Comparison of ENCODE assay signal across 11 cellular contexts in the genomic region with DNA sequence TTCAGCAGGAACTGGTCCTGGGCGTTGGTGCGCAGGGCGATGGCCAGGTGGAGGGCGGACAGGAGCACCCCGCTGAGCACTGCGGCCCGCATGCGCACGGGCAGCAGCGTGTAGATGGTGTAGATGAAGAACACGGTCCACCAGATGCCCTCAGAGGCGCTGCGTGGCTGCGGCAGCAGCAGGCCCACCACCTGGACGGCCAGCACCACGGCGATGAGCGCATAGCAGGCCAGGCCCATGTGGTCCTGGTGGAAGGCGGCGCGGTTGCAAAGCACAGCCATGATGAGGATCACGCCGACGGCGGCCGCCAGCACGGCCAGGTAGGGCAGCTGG. TPM values are rescaled to one million over a fixed set of nuclear protein-coding genes. Genes with fewer than 3 reads are reported as not detected.
A peak's percentile ranks its signal among the peaks of the same experiment; 100 is the strongest.
DNase-seq lines count a peak whose midpoint lies in the region; ATAC-seq and TF ChIP-seq lines count a peak whose summit lies in the region.
"Had no signal": no experiment of that assay in that cellular context is flagged by ENCODE, and none has a peak within 500 bp of the region (broad histone marks: within the 10 kb centered on the region; RNA-seq: fewer than 3 reads in every experiment).

No MANE protein-coding gene starts in this region.

- no peaks in the 10 kb centered on the region for H4K20me1 ChIP-seq in GM23248 (ENCODE audit: insufficient read depth)

- H3K18ac ChIP-seq in mesenchymal stem cell (ENCODE audit: low read depth in 1 of 2, low read length in 2 of 2): no peak overlapping the region

- H3K4me3 Mint-ChIP-seq in brain: peak overlapping the region; percentile 78 to 92 (median 82)
- peak overlapping the region; percentile 51 for H3K4me3 Mint-ChIP-seq in stimulated activated effector memory CD8-positive, alpha-beta T cell treated with anti-CD3 and anti-CD28 coated beads, Interleukin-12 subunit alpha, Interleukin-12 subunit beta, amount 100 ng/mL, for 72 hours

- H3K27me3 Mint-ChIP-seq in brain: peaks cover 12% of the 10 kb centered on the region

- no peak overlapping the region for H3K9ac ChIP-seq in mesenchymal stem cell (ENCODE audit: low read length)
- no peak overlapping the region for H3K9ac ChIP-seq in GM23248
- H3K9ac ChIP-seq: BLaER1 treated with 17β-estradiol and CSF1 and Interleukin-3, amounts not matched to agents 10 nM and 100 nM had no signal

- H3K9me3 ChIP-seq in mesenchymal stem cell (ENCODE audit: control insufficient read depth, low read length) (no peaks in the 10 kb centered on the region), GM23248 (ENCODE audit: low read depth) (no peaks in the 10 kb centered on the region)

- peaks cover 74 to 82% of the 10 kb centered on the region in 2 experiments for H3K27me3 ChIP-seq in mesenchymal stem cell (ENCODE audit: control insufficient read depth in 1 of 2, insufficient read depth in 1 of 2, low read length in 2 of 2)
- peaks cover 60% of the 10 kb centered on the region for H3K27me3 ChIP-seq in GM23248 (replicated peaks; ENCODE audit: insufficient read depth)
- H3K27me3 ChIP-seq in H7 (ENCODE audit: control insufficient read depth, insufficient read depth, low read length): peaks cover 52% of the 10 kb centered on the region

- H2AK5ac ChIP-seq in mesenchymal stem cell (ENCODE audit: low read length, severe bottlenecking): no peak overlapping the region

- no peaks in the 10 kb centered on the region for H3K79me2 ChIP-seq in GM23248 (ENCODE audit: insufficient read depth)

- H3K36me3 ChIP-seq in mesenchymal stem cell (ENCODE audit: control insufficient read depth in 1 of 2, insufficient read depth in 2 of 2, low read depth in 1 of 2, low read length in 2 of 2) (no peaks in the 10 kb centered on the region), GM23248 (ENCODE audit: low read depth) (no peaks in the 10 kb centered on the region), H7 (replicated peaks; ENCODE audit: control insufficient read depth, insufficient read depth, low read length) (no peaks in the 10 kb centered on the region)
- H3K36me3 ChIP-seq: BLaER1 treated with 17β-estradiol and CSF1 and Interleukin-3, amounts not matched to agents 10 nM and 100 nM had no signal

- peak overlapping the region; percentile 2 for H4K91ac ChIP-seq in mesenchymal stem cell (ENCODE audit: low read length)

- peaks cover 3% of the 10 kb centered on the region for H3K36me3 Mint-ChIP-seq in brain
- no peaks in the 10 kb centered on the region for H3K36me3 Mint-ChIP-seq in stimulated activated effector memory CD8-positive, alpha-beta T cell treated with anti-CD3 and anti-CD28 coated beads, Interleukin-12 subunit alpha, Interleukin-12 subunit beta, amount 100 ng/mL, for 72 hours

- H3K9me3 Mint-ChIP-seq in brain: peaks cover 0 to 3% (median 0%) of the 10 kb centered on the region in 5 experiments
- no peaks in the 10 kb centered on the region for H3K9me3 Mint-ChIP-seq in stimulated activated effector memory CD8-positive, alpha-beta T cell treated with anti-CD3 and anti-CD28 coated beads, Interleukin-12 subunit alpha, Interleukin-12 subunit beta, amount 100 ng/mL, for 72 hours

- WGBS in mesenchymal stem cell: 98% methylated on average over 27 of the region's 27 CpGs
- WGBS in GM23248 (ENCODE audit: low coverage in 1 of 2, low lambda C conversion rate in 2 of 2, missing lambda C conversion rate in 2 of 2), 2 experiments: 94 to 98% methylated on average over 21 to 27 of the region's 27 CpGs

- in situ Hi-C loops in GM23248 (cut with MboI): no loop called here

- H3F3A ChIP-seq in GM23248 (ENCODE audit: insufficient read depth): no peaks in the 10 kb centered on the region

- no peak overlapping the region for H3K4ac ChIP-seq in mesenchymal stem cell (ENCODE audit: low read depth in 1 of 2, low read length in 2 of 2)

- H3K27ac ChIP-seq in mesenchymal stem cell (ENCODE audit: low read length, poor library complexity, severe bottlenecking) (no peak overlapping the region), GM23248 (no peak overlapping the region)
- H3K27ac ChIP-seq: BLaER1 treated with 17β-estradiol and CSF1 and Interleukin-3, amounts not matched to agents 10 nM and 100 nM; PC-9 had no signal

- no peak overlapping the region for H2BK5ac ChIP-seq in mesenchymal stem cell (ENCODE audit: low read depth, low read length, poor library complexity, severe bottlenecking)

- no peak overlapping the region for H2BK12ac ChIP-seq in mesenchymal stem cell (ENCODE audit: low read length in 2 of 2)

- peak overlapping the region in 1 of 5 experiments; percentile 75 for H3K27ac Mint-ChIP-seq in brain
- H3K27ac Mint-ChIP-seq in stimulated activated effector memory CD8-positive, alpha-beta T cell treated with anti-CD3 and anti-CD28 coated beads, Interleukin-12 subunit alpha, Interleukin-12 subunit beta, amount 100 ng/mL, for 72 hours: no peak overlapping the region

- no peak for TF ChIP-seq CTCF in brain (conservative IDR thresholded peaks at IDR 0.05)

- ATAC-seq in stimulated activated effector memory CD8-positive, alpha-beta T cell treated with anti-CD3 and anti-CD28 coated beads, Interleukin-12 subunit alpha, Interleukin-12 subunit beta, amount 100 ng/mL, for 72 hours: no peak
- no peak for ATAC-seq in GM21825 (IDR thresholded peaks at IDR 0.05; ENCODE audit: unreplicated experiment)

- no peak overlapping the region for H3K4me3 ChIP-seq in mesenchymal stem cell (ENCODE audit: insufficient read depth in 1 of 2, low read depth in 1 of 2, low read length in 2 of 2)
- no peak overlapping the region for H3K4me3 ChIP-seq in GM23248
- no peak overlapping the region for H3K4me3 ChIP-seq in H7 (ENCODE audit: insufficient read depth, low read depth, low read length)
- H3K4me3 ChIP-seq: PC-9 had no signal

- no peak overlapping the region for H2BK120ac ChIP-seq in mesenchymal stem cell (ENCODE audit: low read depth, low read length)

- no peak overlapping the region for H2AFZ ChIP-seq in mesenchymal stem cell (ENCODE audit: low read depth, low read length)
- H2AFZ ChIP-seq in GM23248: no peak overlapping the region
- H2AFZ ChIP-seq: PC-9 had no signal

- no peak overlapping the region for H3K23ac ChIP-seq in mesenchymal stem cell (ENCODE audit: low read length in 2 of 2)

- no peak overlapping the region for H3K14ac ChIP-seq in mesenchymal stem cell (ENCODE audit: low read length in 2 of 2)

- no peak overlapping the region for H2BK15ac ChIP-seq in mesenchymal stem cell (ENCODE audit: low read depth, poor library complexity, severe bottlenecking)

- H3K9me2 ChIP-seq in GM23248 (ENCODE audit: insufficient read depth): no peaks in the 10 kb centered on the region

- H3K4me1 ChIP-seq in mesenchymal stem cell (ENCODE audit: control insufficient read depth, insufficient read depth, low read depth, low read length): peaks cover 20% of the 10 kb centered on the region
- H3K4me1 ChIP-seq in GM23248 (ENCODE audit: insufficient read depth): no peaks in the 10 kb centered on the region

- peak; percentile 39 for DNase-seq in COLO668 (lab: John Stamatoyannopoulos, UW; ENCODE audit: unreplicated experiment)
- DNase-seq in mesenchymal stem cell: no peak
- no peak for DNase-seq in stimulated activated effector memory CD8-positive, alpha-beta T cell treated with anti-CD3 and anti-CD28 coated beads, Interleukin-12 subunit alpha, Interleukin-12 subunit beta, amount 100 ng/mL, for 72 hours (ENCODE audit: low spot score in 2 of 2)
- no peak for DNase-seq in GM23248
- DNase-seq in H7: no peak
- no peak for DNase-seq in amniotic stem cell (lab: John Stamatoyannopoulos, UW)
- DNase-seq: NCI-H2227 treated with DMSO at 0.1 percent for 48 hours, PC-9 had no signal

- H4K8ac ChIP-seq in mesenchymal stem cell (ENCODE audit: low read length): no peak overlapping the region

- H3K4me2 ChIP-seq in mesenchymal stem cell (ENCODE audit: low read length, poor library complexity, severe bottlenecking) (no peak overlapping the region), GM23248 (ENCODE audit: unreplicated experiment) (no peak overlapping the region)
- H3K4me2 ChIP-seq: BLaER1 treated with 17β-estradiol and CSF1 and Interleukin-3, amounts not matched to agents 10 nM and 100 nM; PC-9 had no signal

- peaks cover 48% of the 10 kb centered on the region for H3K4me1 Mint-ChIP-seq in brain
- H3K4me1 Mint-ChIP-seq in stimulated activated effector memory CD8-positive, alpha-beta T cell treated with anti-CD3 and anti-CD28 coated beads, Interleukin-12 subunit alpha, Interleukin-12 subunit beta, amount 100 ng/mL, for 72 hours: no peaks in the 10 kb centered on the region

- H3K79me1 ChIP-seq in mesenchymal stem cell (replicated peaks; ENCODE audit: low read length, poor library complexity, severe bottlenecking): no peaks in the 10 kb centered on the region

RNA-seq across cellular contexts. Expression of a gene that starts 1.5 kb away (rescaled TPM):
- polyA plus RNA-seq in brain (ENCODE audit: insufficient read depth, low read depth, low replicate concordance) (14.5 TPM), GM23248 (2016; fragmentation: Nextera tagmentation; extraction: Ambion mirVana) (0.09 TPM in 2 replicates)
- polyA plus RNA-seq in mesenchymal stem cell (2013, experiment 1 of 2): 0.15 TPM
- 0.04 TPM for polyA plus RNA-seq in mesenchymal stem cell (2013, experiment 2 of 2)
- total RNA-seq in GM23248 (2014; rRNA removed; shearing (Covaris generic)): 0.38 and 1.2 TPM in 2 replicates
- total RNA-seq in H7 (2014; rRNA removed; shearing (Covaris generic)): 2.4 and 5.1 TPM in 2 replicates
